Comparison of ENCODE assay signal across 1 cellular context in the genomic region with DNA sequence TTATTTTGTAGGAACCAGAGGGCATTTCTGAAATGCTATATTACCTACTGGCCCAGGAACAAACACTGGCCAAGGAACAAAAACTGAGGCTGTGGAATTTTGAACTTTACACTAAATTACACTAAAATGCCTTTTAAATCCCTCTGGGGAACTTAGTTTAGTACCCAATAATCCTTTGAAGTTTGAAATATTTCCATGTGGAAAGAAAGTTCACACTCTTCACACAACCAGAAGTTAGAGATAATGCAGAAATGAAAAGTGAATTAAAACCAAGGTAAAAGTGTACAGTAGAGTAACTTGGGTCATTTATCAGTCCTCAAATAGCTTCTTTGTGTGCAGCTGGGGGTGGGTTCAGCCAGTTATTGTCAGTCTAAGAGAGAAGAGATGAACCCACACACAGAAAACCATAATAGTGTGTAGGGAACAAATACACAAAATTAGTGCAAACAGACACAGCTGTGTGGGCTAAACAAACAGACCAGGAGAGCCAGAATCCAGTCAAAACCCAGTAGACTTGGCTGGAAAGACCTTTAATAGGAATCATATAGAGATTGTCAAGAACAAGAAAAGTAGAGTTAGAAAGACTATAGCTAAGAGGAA.
TF ChIP-seq lines count a peak whose summit lies in the region.

No MANE protein-coding gene starts in this region.

TF ChIP-seq in HepG2, 621 proteins besides CTCF, POLR2A, EP300 and RAD21 (continued from another document and continues in another):
- TF ChIP-seq, protein P1, sequence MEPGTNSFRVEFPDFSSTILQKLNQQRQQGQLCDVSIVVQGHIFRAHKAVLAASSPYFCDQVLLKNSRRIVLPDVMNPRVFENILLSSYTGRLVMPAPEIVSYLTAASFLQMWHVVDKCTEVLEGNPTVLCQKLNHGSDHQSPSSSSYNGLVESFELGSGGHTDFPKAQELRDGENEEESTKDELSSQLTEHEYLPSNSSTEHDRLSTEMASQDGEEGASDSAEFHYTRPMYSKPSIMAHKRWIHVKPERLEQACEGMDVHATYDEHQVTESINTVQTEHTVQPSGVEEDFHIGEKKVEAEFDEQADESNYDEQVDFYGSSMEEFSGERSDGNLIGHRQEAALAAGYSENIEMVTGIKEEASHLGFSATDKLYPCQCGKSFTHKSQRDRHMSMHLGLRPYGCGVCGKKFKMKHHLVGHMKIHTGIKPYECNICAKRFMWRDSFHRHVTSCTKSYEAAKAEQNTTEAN (CRISPR knock-in tag; conservative IDR thresholded peaks at IDR 0.05), result peak; percentile 95
- TF ChIP-seq, protein P2, sequence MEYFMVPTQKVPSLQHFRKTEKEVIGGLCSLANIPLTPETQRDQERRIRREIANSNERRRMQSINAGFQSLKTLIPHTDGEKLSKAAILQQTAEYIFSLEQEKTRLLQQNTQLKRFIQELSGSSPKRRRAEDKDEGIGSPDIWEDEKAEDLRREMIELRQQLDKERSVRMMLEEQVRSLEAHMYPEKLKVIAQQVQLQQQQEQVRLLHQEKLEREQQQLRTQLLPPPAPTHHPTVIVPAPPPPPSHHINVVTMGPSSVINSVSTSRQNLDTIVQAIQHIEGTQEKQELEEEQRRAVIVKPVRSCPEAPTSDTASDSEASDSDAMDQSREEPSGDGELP (IDR thresholded peaks at IDR 0.05; ENCODE audit: borderline replicate concordance, low read depth), result peak; percentile 86
- TF ChIP-seq ZNF724P (CRISPR knock-in tag; IDR thresholded peaks at IDR 0.05; ENCODE audit: borderline replicate concordance), result no peak
- no peak for TF ChIP-seq ZNF30 (CRISPR knock-in tag; IDR thresholded peaks at IDR 0.05)
- TF ChIP-seq NFIC (IDR thresholded peaks at IDR 0.05; ENCODE audit: low read length), result peak; percentile 34; the same call in 1 of the 2 replicates
- TF ChIP-seq, protein P3, sequence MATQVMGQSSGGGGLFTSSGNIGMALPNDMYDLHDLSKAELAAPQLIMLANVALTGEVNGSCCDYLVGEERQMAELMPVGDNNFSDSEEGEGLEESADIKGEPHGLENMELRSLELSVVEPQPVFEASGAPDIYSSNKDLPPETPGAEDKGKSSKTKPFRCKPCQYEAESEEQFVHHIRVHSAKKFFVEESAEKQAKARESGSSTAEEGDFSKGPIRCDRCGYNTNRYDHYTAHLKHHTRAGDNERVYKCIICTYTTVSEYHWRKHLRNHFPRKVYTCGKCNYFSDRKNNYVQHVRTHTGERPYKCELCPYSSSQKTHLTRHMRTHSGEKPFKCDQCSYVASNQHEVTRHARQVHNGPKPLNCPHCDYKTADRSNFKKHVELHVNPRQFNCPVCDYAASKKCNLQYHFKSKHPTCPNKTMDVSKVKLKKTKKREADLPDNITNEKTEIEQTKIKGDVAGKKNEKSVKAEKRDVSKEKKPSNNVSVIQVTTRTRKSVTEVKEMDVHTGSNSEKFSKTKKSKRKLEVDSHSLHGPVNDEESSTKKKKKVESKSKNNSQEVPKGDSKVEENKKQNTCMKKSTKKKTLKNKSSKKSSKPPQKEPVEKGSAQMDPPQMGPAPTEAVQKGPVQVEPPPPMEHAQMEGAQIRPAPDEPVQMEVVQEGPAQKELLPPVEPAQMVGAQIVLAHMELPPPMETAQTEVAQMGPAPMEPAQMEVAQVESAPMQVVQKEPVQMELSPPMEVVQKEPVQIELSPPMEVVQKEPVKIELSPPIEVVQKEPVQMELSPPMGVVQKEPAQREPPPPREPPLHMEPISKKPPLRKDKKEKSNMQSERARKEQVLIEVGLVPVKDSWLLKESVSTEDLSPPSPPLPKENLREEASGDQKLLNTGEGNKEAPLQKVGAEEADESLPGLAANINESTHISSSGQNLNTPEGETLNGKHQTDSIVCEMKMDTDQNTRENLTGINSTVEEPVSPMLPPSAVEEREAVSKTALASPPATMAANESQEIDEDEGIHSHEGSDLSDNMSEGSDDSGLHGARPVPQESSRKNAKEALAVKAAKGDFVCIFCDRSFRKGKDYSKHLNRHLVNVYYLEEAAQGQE (IDR thresholded peaks at IDR 0.05; ENCODE audit: borderline replicate concordance in 1 of 2, low read depth in 1 of 2, low read length in 2 of 2), result no peak
- TF ChIP-seq SALL1 (CRISPR knock-in tag; IDR thresholded peaks at IDR 0.05), result no peak
- no peak for TF ChIP-seq SMARCE1 (IDR thresholded peaks at IDR 0.05; ENCODE audit: borderline replicate concordance)
- TF ChIP-seq ZNF572 (CRISPR knock-in tag; IDR thresholded peaks at IDR 0.05), result no peak
- no peak for TF ChIP-seq ZNF644 (CRISPR knock-in tag; IDR thresholded peaks at IDR 0.05; ENCODE audit: low read depth)
- TF ChIP-seq SATB2 (CRISPR knock-in tag; IDR thresholded peaks at IDR 0.05), result no peak
- TF ChIP-seq ZNF761 (CRISPR knock-in tag; conservative IDR thresholded peaks at IDR 0.05), result no peak
- no peak for TF ChIP-seq RFX3 (CRISPR knock-in tag; IDR thresholded peaks at IDR 0.05)
- TF ChIP-seq ARNTL (CRISPR knock-in tag; IDR thresholded peaks at IDR 0.05), result no peak
- TF ChIP-seq ASH2L (IDR thresholded peaks at IDR 0.05; ENCODE audit: insufficient read length, low read depth, low read length), result peak; percentile 35
- no peak for TF ChIP-seq HMGXB4 (CRISPR knock-in tag; IDR thresholded peaks at IDR 0.05; ENCODE audit: borderline replicate concordance in 1 of 2, low read depth in 1 of 2)
- TF ChIP-seq POLR2AphosphoS2 (IDR thresholded peaks at IDR 0.05; ENCODE audit: low read depth, low read length), result no peak
- TF ChIP-seq ZNF607 (CRISPR knock-in tag; IDR thresholded peaks at IDR 0.05; ENCODE audit: borderline replicate concordance), result no peak
- TF ChIP-seq GTF3A (CRISPR knock-in tag; conservative IDR thresholded peaks at IDR 0.05), result no peak
- no peak for TF ChIP-seq TP53 (CRISPR knock-in tag; conservative IDR thresholded peaks at IDR 0.05)
- no peak for TF ChIP-seq SOX6 (IDR thresholded peaks at IDR 0.05)
- TF ChIP-seq SOX6 (CRISPR knock-in tag; IDR thresholded peaks at IDR 0.05), result peak; percentile 71
- TF ChIP-seq HHEX (CRISPR knock-in tag; IDR thresholded peaks at IDR 0.05), result no peak
- TF ChIP-seq ARID5B (CRISPR knock-in tag; IDR thresholded peaks at IDR 0.05), result 0 out of 2 replicates have a peak, but pooled peaks have one; percentile 14
- TF ChIP-seq GABPA (IDR thresholded peaks at IDR 0.05; ENCODE audit: low read depth, low read length), result no peak
- TF ChIP-seq GABPA (CRISPR knock-in tag; IDR thresholded peaks at IDR 0.05; ENCODE audit: low read depth), result no peak
- peak; percentile 42 for TF ChIP-seq TCF7 (IDR thresholded peaks at IDR 0.05; ENCODE audit: low read depth)
- TF ChIP-seq ZNF18 (CRISPR knock-in tag; IDR thresholded peaks at IDR 0.05; ENCODE audit: insufficient replicate concordance), result peak; percentile 67
- TF ChIP-seq NCOR1 (IDR thresholded peaks at IDR 0.05; ENCODE audit: borderline replicate concordance, low read length), result peak; percentile 62
- no peak for TF ChIP-seq CREB1 (IDR thresholded peaks at IDR 0.05)
- TF ChIP-seq CREB1 (CRISPR knock-in tag; IDR thresholded peaks at IDR 0.05), result peak; percentile 48; the same call in 1 of the 2 replicates
- no peak for TF ChIP-seq IKZF5 (CRISPR knock-in tag; IDR thresholded peaks at IDR 0.05)
- no peak for TF ChIP-seq SNAPC5 (CRISPR knock-in tag; IDR thresholded peaks at IDR 0.05; ENCODE audit: borderline replicate concordance)
- TF ChIP-seq ZNF143 (CRISPR knock-in tag; IDR thresholded peaks at IDR 0.05), result no peak
- 0 out of 2 replicates have a peak, but pooled peaks have one; percentile 16 for TF ChIP-seq FOXA3 (CRISPR knock-in tag; IDR thresholded peaks at IDR 0.05)
- TF ChIP-seq SETDB1 (CRISPR knock-in tag; IDR thresholded peaks at IDR 0.05; ENCODE audit: borderline replicate concordance), result no peak
- TF ChIP-seq ZFP36 (IDR thresholded peaks at IDR 0.05; ENCODE audit: borderline replicate concordance, low read depth, low read length, partially characterized antibody), result no peak
- no peak for TF ChIP-seq ZNF281 (CRISPR knock-in tag; IDR thresholded peaks at IDR 0.05; ENCODE audit: borderline replicate concordance)
- TF ChIP-seq CEBPG (CRISPR knock-in tag; IDR thresholded peaks at IDR 0.05), result no peak
- TF ChIP-seq ZNF678 (CRISPR knock-in tag; IDR thresholded peaks at IDR 0.05), result no peak
- no peak for TF ChIP-seq BCL6 (CRISPR knock-in tag; IDR thresholded peaks at IDR 0.05)
- TF ChIP-seq TEAD2 (CRISPR knock-in tag; IDR thresholded peaks at IDR 0.05), result no peak
- TF ChIP-seq SOX13 (IDR thresholded peaks at IDR 0.05), result no peak
- TF ChIP-seq SOX13 (CRISPR knock-in tag; conservative IDR thresholded peaks at IDR 0.05 in 1 of 2, IDR thresholded peaks at IDR 0.05 in 1 of 2), result peak in 1 of 2 experiments; percentile 63; a peak in 2 of 4 replicates
- TF ChIP-seq HNF4A (CRISPR knock-in tag; IDR thresholded peaks at IDR 0.05), result peak; percentile 36
- no peak for TF ChIP-seq RFXAP (CRISPR knock-in tag; IDR thresholded peaks at IDR 0.05; ENCODE audit: borderline replicate concordance)
